ENCODE assay signal across 8 cellular contexts in the genomic region with DNA sequence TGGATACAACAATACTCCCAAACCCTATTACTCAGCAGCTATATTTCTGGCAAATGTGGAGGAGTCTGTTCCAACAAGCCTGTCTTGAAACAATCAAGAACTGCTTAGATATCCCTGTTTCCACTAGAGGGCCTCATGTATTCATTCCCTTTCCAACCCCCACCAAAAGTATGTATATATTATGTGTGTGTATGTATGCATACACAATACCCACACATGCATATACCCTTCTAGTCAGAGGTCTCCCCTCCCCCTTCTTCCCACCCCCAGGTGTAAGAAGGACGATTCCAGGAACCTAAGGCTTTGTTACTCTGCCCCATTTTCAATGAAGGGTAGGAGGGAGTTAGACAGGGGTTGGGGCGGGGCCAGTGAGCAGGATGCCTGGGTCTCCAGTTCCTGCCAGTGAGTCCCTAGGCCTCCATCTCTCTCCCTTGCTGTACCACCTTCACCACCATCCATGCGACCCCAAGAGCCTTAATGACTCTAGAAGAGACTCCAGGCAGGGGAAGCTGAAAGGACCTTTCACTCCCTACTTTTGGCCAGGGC. TPM values are rescaled to one million over a fixed set of nuclear protein-coding genes. Genes with fewer than 3 reads are reported as not detected.
DNase-seq lines count a peak whose midpoint lies in the region; ATAC-seq and TF ChIP-seq lines count a peak whose summit lies in the region.

A gene (plus strand): TSS at position 392 of the 546 bp plus-strand sequence. CDS start 5,342 bp downstream, outside the sequence.

- no peaks in the 10 kb centered on the region for H3K9me3 ChIP-seq in BE2C
- no peaks in the 10 kb centered on the region for H3K9me3 ChIP-seq in lower lobe of right lung

- DNase-seq in BE2C (no peak), NCI-H460 (ENCODE audit: extremely low read depth, low read depth) (peak; percentile 52), dedifferentiated amniotic fluid mesenchymal stem cell (ENCODE audit: extremely low spot score) (peak; percentile 78), lower lobe of right lung (peak; percentile 55), cortex of kidney (lab: John Stamatoyannopoulos, UW) (no peak)
- peak; percentile 75 for DNase-seq in activated CD4-positive, alpha-beta T cell treated with anti-CD3 and anti-CD28 coated beads for 4 hours
- peak in 2 of 3 donors; percentile 53 to 54 for DNase-seq in stimulated activated CD4-positive, alpha-beta T cell treated with anti-CD3 and anti-CD28 coated beads, TNF-alpha, amount 100 ng/mL, for 1 hour (ENCODE audit: low read depth in 3 of 3, low spot score in 1 of 3)

- ATAC-seq in GM19463 (IDR thresholded peaks at IDR 0.05; ENCODE audit: unreplicated experiment): peak; percentile 13
- ATAC-seq in lower lobe of right lung: no peak

- TF ChIP-seq CTCF in BE2C (IDR thresholded peaks at IDR 0.05; ENCODE audit: low read depth, low read length) (peak; percentile 76), lower lobe of right lung (IDR thresholded peaks at IDR 0.05) (peak; percentile 47)

- H3K27ac ChIP-seq in lower lobe of right lung: peak within 1 kb of the TSS; percentile 84

- intact Hi-C loops in lower lobe of right lung (cut with DNase I): loop anchor here (10.0 kb wide), 1 partner anchor 186 kb away; a partner anchor contains a TSS

- H3K27me3 ChIP-seq in BE2C (no peaks in the 10 kb centered on the region; the same call in 1 of the 2 replicates), lower lobe of right lung (ENCODE audit: low read depth) (no peaks in the 10 kb centered on the region)

- no peaks in the 10 kb centered on the region for H3K36me3 ChIP-seq in BE2C
- H3K36me3 ChIP-seq in lower lobe of right lung: no peaks in the 10 kb centered on the region

- H3K4me3 ChIP-seq in BE2C (ENCODE audit: low read depth, low read length): peak within 1 kb of the TSS; percentile 68
- H3K4me3 ChIP-seq in lower lobe of right lung: peak within 1 kb of the TSS; percentile 75

- H3K4me1 ChIP-seq in BE2C (peaks cover 7% of the 10 kb centered on the region), lower lobe of right lung (peaks cover 65% of the 10 kb centered on the region)

RNA-seq across cellular contexts. Expression of the gene that starts here (rescaled TPM):
- 8.9 TPM for polyA plus RNA-seq in BE2C (2012; ENCODE audit: insufficient read depth, insufficient read length, low read depth)
- total RNA-seq in NCI-H460 (2014; rRNA removed; shearing (Covaris generic)): 14.1 and 15.5 TPM in 2 replicates
- 15.9 and 20.6 TPM in 2 replicates for polyA plus RNA-seq in NCI-H460 (2014; cell fraction: nucleus; rRNA removed)
- 35.3 TPM for total RNA-seq in lower lobe of right lung

Comparison
In these comparisons a context has a peak if more than half of its experiments do, and no peak if none do; other contexts are left out.
1. DNase-seq: peak in NCI-H460 (single experiment), activated CD4-positive, alpha-beta T cell treated with anti-CD3 and anti-CD28 coated beads for 4 hours (2 of 2), dedifferentiated amniotic fluid mesenchymal stem cell (single experiment), lower lobe of right lung (single experiment) and stimulated activated CD4-positive, alpha-beta T cell treated with anti-CD3 and anti-CD28 coated beads, TNF-alpha, amount 100 ng/mL, for 1 hour (2 of 3); none in BE2C (single experiment) and cortex of kidney (single experiment).